In the genomic region with DNA sequence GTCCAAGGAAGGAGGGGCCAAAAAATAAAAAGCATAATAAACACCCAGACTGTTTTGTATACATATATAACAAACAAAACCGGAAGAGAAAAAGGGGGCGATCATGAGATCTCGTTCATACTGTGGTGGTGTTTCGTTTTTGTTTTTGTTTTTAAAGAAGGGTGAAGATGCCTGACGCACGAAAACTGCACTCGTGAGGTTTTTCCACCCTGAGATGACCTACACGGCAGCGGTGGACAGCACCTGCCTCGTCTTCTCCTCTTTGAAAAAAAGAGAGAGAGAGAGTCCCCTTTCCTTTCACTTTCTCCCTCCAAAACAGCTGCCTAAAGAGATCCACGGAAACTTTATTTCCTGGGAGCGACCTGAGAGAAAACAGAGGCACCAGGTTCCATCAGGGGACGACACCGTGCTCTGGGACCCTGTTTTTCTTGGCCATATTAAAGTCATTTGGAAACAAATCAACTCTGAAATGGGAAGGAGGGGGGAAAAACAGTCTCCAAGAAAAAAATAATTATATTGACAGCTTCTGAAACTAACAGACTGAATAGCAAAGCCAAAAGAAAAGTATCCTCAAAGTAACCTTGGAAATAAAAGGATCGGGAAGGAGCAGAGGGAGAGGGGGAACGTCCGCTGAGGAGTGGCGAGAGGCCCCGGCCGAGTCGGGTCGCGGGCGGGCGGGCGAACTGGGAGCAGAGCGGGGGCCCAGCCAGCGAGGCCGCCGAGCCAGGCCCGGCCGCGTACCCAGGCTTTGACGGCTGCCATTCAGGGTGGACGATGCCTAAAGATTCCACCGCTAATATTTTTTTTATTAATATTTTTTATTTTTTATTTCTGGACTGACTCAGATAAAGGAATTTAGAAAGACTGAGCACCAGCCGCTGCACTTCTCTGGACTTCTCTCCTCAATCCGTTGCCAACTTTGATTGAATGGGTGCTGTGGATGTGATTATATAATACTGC, we compare ENCODE assay signal across 8 cellular contexts. TPM values are rescaled to one million over a fixed set of nuclear protein-coding genes. Genes with fewer than 3 reads are reported as not detected.
A peak's percentile ranks its signal among the peaks of the same experiment; 100 is the strongest.
DNase-seq lines count a peak whose midpoint lies in the region; ATAC-seq lines count a peak whose summit lies in the region.

No MANE protein-coding gene starts in this region.

- no peak overlapping the region for H4K91ac ChIP-seq in neuronal stem cell (ENCODE audit: low read depth, low read length, poor library complexity)

- H2BK120ac ChIP-seq in neuronal stem cell (ENCODE audit: low read depth, low read length) = no peak overlapping the region

- no peak overlapping the region for H2BK15ac ChIP-seq in neuronal stem cell (ENCODE audit: low read length)

- peaks cover 76% of the 10 kb centered on the region for H3K27me3 Mint-ChIP-seq in dendritic cell treated with granulocyte-macrophage colony-stimulating factor and Interleukin-4, amounts not matched to agents 40 ng/mL and 50 ng/mL, for 4 days

- peaks cover 57% of the 10 kb centered on the region for H3K4me1 Mint-ChIP-seq in dendritic cell treated with granulocyte-macrophage colony-stimulating factor and Interleukin-4, amounts not matched to agents 40 ng/mL and 50 ng/mL, for 4 days (ENCODE audit: low read depth)

- peaks cover 4 to 6% of the 10 kb centered on the region in 2 donors for H3K4me1 ChIP-seq in neuronal stem cell (ENCODE audit: control insufficient read depth in 2 of 2, insufficient read depth in 1 of 2, low read depth in 1 of 2, low read length in 2 of 2)

- intact Hi-C loops in dendritic cell treated with granulocyte-macrophage colony-stimulating factor and Interleukin-4, amounts not matched to agents 40 ng/mL and 50 ng/mL, for 4 days (cut with micrococcal nuclease) = no loop called here

- DNase-seq in DMS 273 (lab: John Stamatoyannopoulos, UW; ENCODE audit: unreplicated experiment) (peak; percentile 69), neuronal stem cell (ENCODE audit: low spot score) (no peak), putamen (ENCODE audit: low spot score) (no peak), NCI-H187 (lab: John Stamatoyannopoulos, UW) (no peak)
- no peak for DNase-seq in effector CD4-positive, alpha-beta T cell

- H3K27ac ChIP-seq in neuronal stem cell (replicated peaks; ENCODE audit: low read length) = no peak overlapping the region

- H3K9me3 Mint-ChIP-seq in dendritic cell treated with granulocyte-macrophage colony-stimulating factor and Interleukin-4, amounts not matched to agents 40 ng/mL and 50 ng/mL, for 4 days = no peaks in the 10 kb centered on the region

- H3K27ac Mint-ChIP-seq in dendritic cell treated with granulocyte-macrophage colony-stimulating factor and Interleukin-4, amounts not matched to agents 40 ng/mL and 50 ng/mL, for 4 days = no peak overlapping the region

- ATAC-seq in HG02870 (IDR thresholded peaks at IDR 0.05; ENCODE audit: unreplicated experiment) (peak; percentile 39), HG03378 (IDR thresholded peaks at IDR 0.05; ENCODE audit: unreplicated experiment) (no peak)

- no peak overlapping the region for H4K8ac ChIP-seq in neuronal stem cell (ENCODE audit: low read depth, low read length)

- H3K9me3 ChIP-seq in neuronal stem cell (replicated peaks in 1 of 2; ENCODE audit: control insufficient read depth in 2 of 2, insufficient read depth in 1 of 2, low read depth in 1 of 2, low read length in 2 of 2) = no peaks in the 10 kb centered on the region

- no peak overlapping the region for H2BK12ac ChIP-seq in neuronal stem cell (ENCODE audit: low read length)

- peak overlapping the region; percentile 53 for H3K4me3 Mint-ChIP-seq in dendritic cell treated with granulocyte-macrophage colony-stimulating factor and Interleukin-4, amounts not matched to agents 40 ng/mL and 50 ng/mL, for 4 days

- H2AK5ac ChIP-seq in neuronal stem cell (ENCODE audit: low read depth, low read length) = no peak overlapping the region

- no peak overlapping the region for H3K9ac ChIP-seq in neuronal stem cell (ENCODE audit: low read depth, low read length, poor library complexity)

- no peak overlapping the region for H3K14ac ChIP-seq in neuronal stem cell (ENCODE audit: low read length)

- peak overlapping the region; percentile 40 for H3K4me2 ChIP-seq in neuronal stem cell (ENCODE audit: insufficient read depth, low read length, poor library complexity, severe bottlenecking)

- peak overlapping the region in 1 of 2 donors; percentile 93 for H3K4me3 ChIP-seq in neuronal stem cell (ENCODE audit: low read length in 2 of 2)

- no CpG with 5 or more reads among the region's 38 CpGs for WGBS in neuronal stem cell (ENCODE audit: extremely low coverage in 2 of 2, insufficient read length in 2 of 2, insufficient replicate concordance in 1 of 2), 2 donors

- H3K36me3 Mint-ChIP-seq in dendritic cell treated with granulocyte-macrophage colony-stimulating factor and Interleukin-4, amounts not matched to agents 40 ng/mL and 50 ng/mL, for 4 days (ENCODE audit: low read depth) = no peaks in the 10 kb centered on the region

- H3K18ac ChIP-seq in neuronal stem cell (ENCODE audit: low read length) = peak overlapping the region; percentile 48

- H2BK5ac ChIP-seq in neuronal stem cell (ENCODE audit: low read length) = no peak overlapping the region

- no peak overlapping the region for H2AFZ ChIP-seq in neuronal stem cell (ENCODE audit: low read length)

- no peak overlapping the region for H3K4ac ChIP-seq in neuronal stem cell (ENCODE audit: low read length)

- peaks cover 0 to 59% of the 10 kb centered on the region in 2 donors for H3K36me3 ChIP-seq in neuronal stem cell (replicated peaks in 1 of 2; ENCODE audit: control insufficient read depth in 2 of 2, insufficient read depth in 2 of 2, low read length in 2 of 2)

- H3K23ac ChIP-seq in neuronal stem cell (ENCODE audit: low read depth, low read length, poor library complexity) = no peak overlapping the region

- peaks cover 0 to 67% (median 27%) of the 10 kb centered on the region in 3 experiments for H3K27me3 ChIP-seq in neuronal stem cell (ENCODE audit: control insufficient read depth in 3 of 3, insufficient read depth in 3 of 3, low read depth in 1 of 3, low read length in 3 of 3)

- no peaks in the 10 kb centered on the region for H3K79me1 ChIP-seq in neuronal stem cell (ENCODE audit: low read depth, low read length)

RNA-seq across cellular contexts. Expression of gene POU3F3, which starts 3.6 kb away (rescaled TPM):
- polyA plus RNA-seq in neuronal stem cell (2013, experiment 1 of 2) = 3.6 TPM
- polyA plus RNA-seq in neuronal stem cell (2013, experiment 2 of 2) = 3.4 TPM
